Comparison of ENCODE assay signal across 12 cellular contexts in the genomic region with DNA sequence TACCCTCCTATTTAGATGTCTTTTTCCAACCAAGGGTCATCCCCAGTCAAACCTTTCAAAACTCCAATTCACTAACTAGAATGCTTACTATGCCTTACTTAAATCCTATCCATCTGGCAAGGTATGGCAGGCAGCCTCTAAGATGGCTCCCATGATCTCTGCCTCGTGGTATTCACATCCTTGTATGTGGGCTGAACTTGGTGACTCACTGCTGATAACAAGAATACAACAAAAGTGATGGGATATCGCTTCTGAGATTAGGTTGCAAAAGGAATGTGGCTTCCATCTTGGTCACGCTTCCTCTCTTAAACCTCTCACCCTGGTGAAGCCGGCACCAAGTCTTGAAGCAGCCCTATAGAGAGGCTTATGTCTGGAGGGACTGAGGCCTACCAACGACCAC. TPM values are rescaled to one million over a fixed set of nuclear protein-coding genes. Genes with fewer than 3 reads are reported as not detected.
DNase-seq lines count a peak whose midpoint lies in the region; ATAC-seq and TF ChIP-seq lines count a peak whose summit lies in the region.
"Had no signal": no experiment of that assay in that cellular context is flagged by ENCODE, and none has a peak within 500 bp of the region (broad histone marks: within the 10 kb centered on the region; RNA-seq: fewer than 3 reads in every experiment).

No MANE protein-coding gene starts in this region.

- ATAC-seq in GM23338, result no peak
- ATAC-seq in GM21529 (IDR thresholded peaks at IDR 0.05; ENCODE audit: unreplicated experiment), result no peak

- peaks cover 15% of the 10 kb centered on the region; the same call in 2 of the 3 replicates for H3K4me1 Mint-ChIP-seq in GM23338

- H3K4me1 ChIP-seq in BE2C (no peaks in the 10 kb centered on the region), GM23338 (ENCODE audit: insufficient read depth) (peaks cover 2% of the 10 kb centered on the region; the same call in 1 of the 2 replicates)

- H3K79me2 ChIP-seq in SU-DHL-6 (ENCODE audit: insufficient read depth, low read length) (no peaks in the 10 kb centered on the region), GM23338 (replicated peaks; ENCODE audit: insufficient read depth) (no peaks in the 10 kb centered on the region)

- H3K27ac ChIP-seq in SU-DHL-6 (ENCODE audit: low read depth, low read length) (no peak overlapping the region), GM23338 (ENCODE audit: low read depth) (no peak overlapping the region)

- no peak overlapping the region for H3K4me3 ChIP-seq in SU-DHL-6 (ENCODE audit: insufficient read depth, low read length, poor library complexity, severe bottlenecking)
- no peak overlapping the region for H3K4me3 ChIP-seq in BE2C (ENCODE audit: low read depth, low read length)
- H3K4me3 ChIP-seq in GM23338, result no peak overlapping the region

- no peaks in the 10 kb centered on the region for H4K20me1 ChIP-seq in SU-DHL-6 (ENCODE audit: low read depth, low read length)
- H4K20me1 ChIP-seq in GM23338 (replicated peaks; ENCODE audit: insufficient read depth), result no peaks in the 10 kb centered on the region

- H3K9me3 Mint-ChIP-seq in GM23338, result no peaks in the 10 kb centered on the region
- H3K9me3 Mint-ChIP-seq: CD8-positive, alpha-beta memory T cell; stimulated activated naive CD8-positive, alpha-beta T cell treated with anti-CD3 and anti-CD28 coated beads, Interleukin-15, Interleukin-2, amounts not matched to agents 100 ng/mL and 50 ng/mL, for 24 hours had no signal

- DNase-seq in A172 (ENCODE audit: low spot score) (peak; percentile 77), EL (peak; percentile 82), islet precursor cell (peak; percentile 70), middle frontal gyrus (ENCODE audit: extremely low spot score, low spot score) (no peak), BE2C (no peak), GM23338 (ENCODE audit: low spot score) (no peak)
- DNase-seq: CD8-positive, alpha-beta memory T cell; KBM-7; NCI-H524 treated with DMSO at 0.1 percent for 48 hours had no signal

- H3K27ac Mint-ChIP-seq in GM23338, result no peak overlapping the region
- H3K27ac Mint-ChIP-seq: stimulated activated naive CD8-positive, alpha-beta T cell treated with anti-CD3 and anti-CD28 coated beads, Interleukin-15, Interleukin-2, amounts not matched to agents 100 ng/mL and 50 ng/mL, for 24 hours had no signal

- no peaks in the 10 kb centered on the region for H3K9me2 ChIP-seq in SU-DHL-6 (replicated peaks; ENCODE audit: insufficient read depth, low read length)
- no peaks in the 10 kb centered on the region for H3K9me2 ChIP-seq in GM23338 (ENCODE audit: insufficient read depth)

- H3F3A ChIP-seq in SU-DHL-6 (ENCODE audit: insufficient read depth) (no peaks in the 10 kb centered on the region), GM23338 (replicated peaks; ENCODE audit: low read depth) (no peaks in the 10 kb centered on the region)

- H3K27me3 ChIP-seq in SU-DHL-6 (ENCODE audit: low read length) (no peaks in the 10 kb centered on the region), BE2C (no peaks in the 10 kb centered on the region), GM23338 (ENCODE audit: insufficient read depth) (no peaks in the 10 kb centered on the region)

- no peak for TF ChIP-seq CTCF in SU-DHL-6 (IDR thresholded peaks at IDR 0.05; ENCODE audit: insufficient read depth, low read length, poor library complexity, severe bottlenecking)
- TF ChIP-seq CTCF in BE2C (IDR thresholded peaks at IDR 0.05; ENCODE audit: low read depth, low read length), result no peak
- no peak for TF ChIP-seq CTCF in GM23338 (conservative IDR thresholded peaks at IDR 0.05; ENCODE audit: low read depth in 2 of 2)

- H3K36me3 ChIP-seq in SU-DHL-6 (ENCODE audit: low read length), result no peaks in the 10 kb centered on the region
- H3K36me3 ChIP-seq in BE2C, result no peaks in the 10 kb centered on the region
- H3K36me3 ChIP-seq in GM23338 (ENCODE audit: insufficient read depth), result no peaks in the 10 kb centered on the region

- H3K36me3 Mint-ChIP-seq in GM23338 (ENCODE audit: low read depth), result no peaks in the 10 kb centered on the region
- H3K36me3 Mint-ChIP-seq: CD8-positive, alpha-beta memory T cell had no signal

- no peak overlapping the region for H3K4me3 Mint-ChIP-seq in GM23338
- H3K4me3 Mint-ChIP-seq: CD8-positive, alpha-beta memory T cell; stimulated activated naive CD8-positive, alpha-beta T cell treated with anti-CD3 and anti-CD28 coated beads, Interleukin-15, Interleukin-2, amounts not matched to agents 100 ng/mL and 50 ng/mL, for 24 hours had no signal

- H3K27me3 Mint-ChIP-seq in GM23338 (ENCODE audit: insufficient read depth, low read depth, poor library complexity), result peaks cover 6% of the 10 kb centered on the region
- H3K27me3 Mint-ChIP-seq: CD8-positive, alpha-beta memory T cell; stimulated activated naive CD8-positive, alpha-beta T cell treated with anti-CD3 and anti-CD28 coated beads, Interleukin-15, Interleukin-2, amounts not matched to agents 100 ng/mL and 50 ng/mL, for 24 hours had no signal

- H2AFZ ChIP-seq in SU-DHL-6 (ENCODE audit: low read depth, low read length, severe bottlenecking), result peak overlapping the region; percentile 29
- H2AFZ ChIP-seq in GM23338, result no peak overlapping the region

- H3K4me2 ChIP-seq in SU-DHL-6 (ENCODE audit: low read depth, low read length, poor library complexity, severe bottlenecking), result no peak overlapping the region
- H3K4me2 ChIP-seq in GM23338, result no peak overlapping the region

- H3K9me3 ChIP-seq in SU-DHL-6 (ENCODE audit: insufficient read depth, low read length) (no peaks in the 10 kb centered on the region), BE2C (no peaks in the 10 kb centered on the region)

- H3K9ac ChIP-seq in SU-DHL-6 (ENCODE audit: low read length), result no peak overlapping the region

TF ChIP-seq in GM23338, 12 proteins besides CTCF, POLR2A, EP300 and RAD21 (continues in another document):
- no peak for TF ChIP-seq ZNF331 (CRISPR knock-in tag; IDR thresholded peaks at IDR 0.05; ENCODE audit: low read depth)
- no peak for TF ChIP-seq POLR2AphosphoS5 (IDR thresholded peaks at IDR 0.05; ENCODE audit: low read depth)
- no peak for TF ChIP-seq NANOG (IDR thresholded peaks at IDR 0.05; ENCODE audit: borderline replicate concordance)
- TF ChIP-seq EZH2phosphoT487 (IDR thresholded peaks at IDR 0.05; ENCODE audit: unreplicated experiment), result no peak
- TF ChIP-seq EZH2 (IDR thresholded peaks at IDR 0.05; ENCODE audit: low read depth, unreplicated experiment), result no peak
- no peak for TF ChIP-seq STAT1 (IDR thresholded peaks at IDR 0.05; ENCODE audit: unreplicated experiment)
- no peak for TF ChIP-seq ZNF114 (CRISPR knock-in tag; IDR thresholded peaks at IDR 0.05)
- no peak for TF ChIP-seq JUNB (IDR thresholded peaks at IDR 0.05; ENCODE audit: unreplicated experiment)

RNA-seq across cellular contexts. Expression of a gene that starts 29.6 kb away (rescaled TPM):
- total RNA-seq in A172 (2014; rRNA removed; shearing (Covaris generic)), result not detected in 2 replicates
- 15.2 TPM for polyA plus RNA-seq in BE2C (2012; ENCODE audit: insufficient read depth, insufficient read length, low read depth)
- 0.16 TPM in 1 of 2 replicates, not detected in the other for total RNA-seq in GM23338 (2014; rRNA removed; shearing (Covaris generic))
- polyA plus RNA-seq in GM23338 (2016; fragmentation: Nextera tagmentation; extraction: Ambion mirVana), result 0.13 and 0.14 TPM in 2 replicates
- total RNA-seq: CD8-positive, alpha-beta memory T cell had no signal

RNA-seq across cellular contexts. Expression of a gene that starts 38.2 kb away (rescaled TPM):
- total RNA-seq in A172 (2014; rRNA removed; shearing (Covaris generic)), result 0.52 and 5.1 TPM in 2 replicates
- 5.2 TPM for polyA plus RNA-seq in BE2C (2012; ENCODE audit: insufficient read depth, insufficient read length, low read depth)
- 11.0 and 13.5 TPM in 2 replicates for total RNA-seq in GM23338 (2014; rRNA removed; shearing (Covaris generic))
- 3.4 and 4.1 TPM in 2 replicates for polyA plus RNA-seq in GM23338 (2016; fragmentation: Nextera tagmentation; extraction: Ambion mirVana)

Comparison
In these comparisons a context has a peak if more than half of its experiments do, and no peak if none do; other contexts are left out.
1. DNase-seq: peak in A172 (single experiment), EL (single experiment) and islet precursor cell (single experiment); none in middle frontal gyrus (single experiment), BE2C (single experiment) and GM23338 (single experiment).